26 cellular contexts compared by ENCODE assay signal in genomic region chr3:191414286-191414685, GRCh38. TPM values are rescaled to one million over a fixed set of nuclear protein-coding genes. Genes with fewer than 3 reads are reported as not detected.
"Had no signal": no experiment of that assay in that cellular context is flagged by ENCODE, and none has a peak within 500 bp of the region (broad histone marks: within the 10 kb centered on the region; RNA-seq: fewer than 3 reads in every experiment).

No MANE protein-coding gene starts in this region.

- ATAC-seq: activated T-cell treated with anti-CD3 and anti-CD28 coated beads, Interleukin-2, amount 50 U/mL, for 4 hours; Right ventricle myocardium inferior; T-cell had no signal

- DNase-seq: activated CD4-positive, alpha-beta memory T cell treated with anti-CD3 and anti-CD28 coated beads for 36 hours; activated CD4-positive, alpha-beta T cell treated with anti-CD3 and anti-CD28 coated beads, Interleukin-2, amount 10 ng/mL, durations not matched to agents 7 days and 5 days; activated CD4-positive, CD25-positive, alpha-beta regulatory T cell; activated CD8-positive, alpha-beta memory T cell treated with anti-CD3 and anti-CD28 coated beads for 24 hours; activated effector memory CD4-positive, alpha-beta T cell treated with anti-CD3 and anti-CD28 coated beads, Interleukin-2, amount 50 U/mL, for 16 hours; activated naive CD4-positive, alpha-beta T cell treated with anti-CD3 and anti-CD28 coated beads for 36 hours; activated T-cell treated with anti-CD3 and anti-CD28 coated beads, Interleukin-2, amount 50 U/mL, for 4 hours; amygdala; cerebellar nuclear complex; NCI-H1092; NCI-H1417; NCI-H2029; NCI-H2107; NCI-H345; NCI-H510A; NCI-H526 treated with DMSO at 0.1 percent for 48 hours; NCI-H82; RPMI8226; T-cell had no signal

- H3K4me3 ChIP-seq: SK-N-MC had no signal

- H3K27ac ChIP-seq: SK-N-MC, VCaP had no signal

RNA-seq across cellular contexts. Expression of gene PYDC2, which starts 46.7 kb away (rescaled TPM):
- total RNA-seq: activated CD4-positive, alpha-beta memory T cell treated with anti-CD3 and anti-CD28 coated beads for 36 hours; activated CD4-positive, alpha-beta T cell treated with anti-CD3 and anti-CD28 coated beads, Interleukin-2, amount 10 ng/mL, durations not matched to agents 7 days and 5 days; activated naive CD4-positive, alpha-beta T cell treated with anti-CD3 and anti-CD28 coated beads for 36 hours; activated T-cell treated with anti-CD3 and anti-CD28 coated beads, Interleukin-2, amount 50 U/mL, for 4 hours; cardiac septum; MCF 10A; OCI-LY7; Right ventricle myocardium inferior; T-cell; T-helper 2 cell treated with Interferon-gamma antibody and Interleukin-4, amounts not matched to agents 100 ng/mL and 5 ng/mL, for 36 hours had no signal
